Comparison of ENCODE assay signal across 17 cellular contexts in genomic region chr4:132767901-132768300, GRCh38.
DNase-seq lines count a peak whose midpoint lies in the region; ATAC-seq and TF ChIP-seq lines count a peak whose summit lies in the region.
"Had no signal": no experiment of that assay in that cellular context is flagged by ENCODE, and none has a peak within 500 bp of the region (broad histone marks: within the 10 kb centered on the region; RNA-seq: fewer than 3 reads in every experiment).

No MANE protein-coding gene starts in this region.

- H3F3A ChIP-seq in OCI-LY1 (ENCODE audit: insufficient read depth, low read length) = no peaks in the 10 kb centered on the region
- H3F3A ChIP-seq in neural progenitor cell (ENCODE audit: low read depth) = no peaks in the 10 kb centered on the region

- H3K36me3 Mint-ChIP-seq in H9 (ENCODE audit: insufficient read depth in 1 of 3, low read depth in 3 of 3) = no peaks in the 10 kb centered on the region
- no peaks in the 10 kb centered on the region for H3K36me3 Mint-ChIP-seq in neural progenitor cell
- H3K36me3 Mint-ChIP-seq: CD4-positive, CD25-positive, alpha-beta regulatory T cell; IgD-negative memory B cell had no signal

- H3K56ac ChIP-seq in H9 (ENCODE audit: insufficient read length, low read depth, low read length) = no peak overlapping the region

- no peak overlapping the region for H3K4me2 ChIP-seq in H9 (ENCODE audit: insufficient read depth, insufficient read length, low read length)
- no peak overlapping the region for H3K4me2 ChIP-seq in OCI-LY1 (ENCODE audit: low read length)
- H3K4me2 ChIP-seq in neural progenitor cell = no peak overlapping the region

- H3K4me3 Mint-ChIP-seq in H9 (no peak overlapping the region), neural progenitor cell (no peak overlapping the region)
- H3K4me3 Mint-ChIP-seq: CD4-positive, CD25-positive, alpha-beta regulatory T cell; HFFc6; IgD-negative memory B cell had no signal

- H2BK20ac ChIP-seq in H9 (ENCODE audit: low read depth, low read length, poor library complexity, severe bottlenecking) = no peak overlapping the region

- H3K18ac ChIP-seq in H9 (ENCODE audit: insufficient read length, low read depth, low read length) = no peak overlapping the region

- no peak overlapping the region for H2BK15ac ChIP-seq in H9 (ENCODE audit: low read depth, low read length)

- H4K91ac ChIP-seq in H9 (ENCODE audit: insufficient read length, low read depth, low read length) = no peak overlapping the region

- H3K9me3 ChIP-seq in H9 (ENCODE audit: control insufficient read depth, low read depth, low read length) = no peaks in the 10 kb centered on the region
- H3K9me3 ChIP-seq in OCI-LY1 (ENCODE audit: low read length) = no peaks in the 10 kb centered on the region
- no peaks in the 10 kb centered on the region for H3K9me3 ChIP-seq in neural progenitor cell (ENCODE audit: low read depth)
- H3K9me3 ChIP-seq: BE2C had no signal

- WGBS in H9 (ENCODE audit: extremely low coverage, insufficient read length, low lambda C conversion rate) = no CpG with 5 or more reads among the region's 1 CpG

- no peak overlapping the region for H2BK12ac ChIP-seq in H9 (ENCODE audit: insufficient read length, low read depth, low read length)

- H2AFZ ChIP-seq in H9 (ENCODE audit: low read length) (peak overlapping the region; percentile 1), OCI-LY1 (ENCODE audit: low read length) (peak overlapping the region; percentile 70; the same call in 1 of the 2 replicates), neural progenitor cell (replicated peaks) (peak overlapping the region; percentile 53)

- H3K4ac ChIP-seq in H9 (ENCODE audit: low read depth, low read length) = no peak overlapping the region

- H3K79me1 ChIP-seq in H9 (ENCODE audit: insufficient read depth, low read depth, low read length, poor library complexity, severe bottlenecking) = no peaks in the 10 kb centered on the region

- DNase-seq in H9 (no peak), epidermal melanocyte (ENCODE audit: insufficient read length, low spot score) (peak; percentile 24), neural progenitor cell (ENCODE audit: low spot score) (no peak), NCI-H345 treated with DMSO at 0.1 percent for 48 hours (lab: John Stamatoyannopoulos, UW; ENCODE audit: unreplicated experiment) (no peak), DMS 273 treated with DMSO at 0.1 percent for 48 hours (lab: John Stamatoyannopoulos, UW) (no peak)
- DNase-seq: ACHN; BE2C; C1 segment of cervical spinal cord; CD4-positive, CD25-positive, alpha-beta regulatory T cell; DMS79 treated with DMSO at 0.1 percent for 48 hours; GF-D8; HFFc6; KBM-7 had no signal

- H4K8ac ChIP-seq in H9 (replicated peaks; ENCODE audit: insufficient read length, low read depth, low read length) = no peak overlapping the region

- no peak overlapping the region for H3T11ph ChIP-seq in H9 (ENCODE audit: low read length)

- H2AK5ac ChIP-seq in H9 (ENCODE audit: insufficient read length, low read length) = no peak overlapping the region

- H3K4me1 Mint-ChIP-seq in H9 (peaks cover 0 to 3% of the 10 kb centered on the region in 2 experiments; a peak in 1 of 4 replicates), neural progenitor cell (no peaks in the 10 kb centered on the region)
- H3K4me1 Mint-ChIP-seq: CD4-positive, CD25-positive, alpha-beta regulatory T cell; IgD-negative memory B cell had no signal

- H3K27ac ChIP-seq in H9 (ENCODE audit: insufficient read length, low read depth, low read length) = no peak overlapping the region
- no peak overlapping the region for H3K27ac ChIP-seq in OCI-LY1 (ENCODE audit: low read depth, low read length, poor library complexity, severe bottlenecking)
- no peak overlapping the region for H3K27ac ChIP-seq in neural progenitor cell

- H3K36me3 ChIP-seq in OCI-LY1 (ENCODE audit: insufficient read depth, low read length) (no peaks in the 10 kb centered on the region), neural progenitor cell (no peaks in the 10 kb centered on the region)
- H3K36me3 ChIP-seq: BE2C had no signal

- no peak overlapping the region for H2BK5ac ChIP-seq in H9 (ENCODE audit: insufficient read length, low read length)

- H3K4me3 ChIP-seq in OCI-LY1 (ENCODE audit: low read depth, low read length, poor library complexity, severe bottlenecking) (no peak overlapping the region), neural progenitor cell (no peak overlapping the region)

- H3K23me2 ChIP-seq in H9 (ENCODE audit: insufficient read length, low read depth, low read length, poor library complexity, severe bottlenecking) = no peaks in the 10 kb centered on the region

- H3K23ac ChIP-seq in H9 (ENCODE audit: insufficient read length, low read depth, low read length) = no peak overlapping the region

- H4K20me1 ChIP-seq in H9 (ENCODE audit: control insufficient read depth, insufficient read depth, insufficient read length) (no peaks in the 10 kb centered on the region), OCI-LY1 (ENCODE audit: insufficient read depth, low read length) (no peaks in the 10 kb centered on the region), neural progenitor cell (ENCODE audit: low read depth) (no peaks in the 10 kb centered on the region)

- no peaks in the 10 kb centered on the region; a peak in 1 of 5 replicates for H3K9me3 Mint-ChIP-seq in H9
- no peaks in the 10 kb centered on the region for H3K9me3 Mint-ChIP-seq in neural progenitor cell

- no peaks in the 10 kb centered on the region for H3K27me3 ChIP-seq in H9 (ENCODE audit: insufficient read depth, low read length)
- H3K27me3 ChIP-seq in OCI-LY1 (ENCODE audit: insufficient read depth, low read length) = no peaks in the 10 kb centered on the region
- no peaks in the 10 kb centered on the region for H3K27me3 ChIP-seq in neural progenitor cell
- H3K27me3 ChIP-seq: BE2C had no signal

- no peak overlapping the region for H3K27ac Mint-ChIP-seq in H9
- no peak overlapping the region for H3K27ac Mint-ChIP-seq in neural progenitor cell
- H3K27ac Mint-ChIP-seq: CD4-positive, CD25-positive, alpha-beta regulatory T cell; HFFc6; IgD-negative memory B cell had no signal

- ATAC-seq in activated CD4-positive, CD25-positive, alpha-beta regulatory T cell treated with anti-CD3 and anti-CD28 coated beads, Interleukin-2, amount 50 U/mL, for 24 hours = no peak
- ATAC-seq: HCT116 had no signal

- H3K79me2 ChIP-seq in H9 (ENCODE audit: insufficient read depth, low read length) (no peaks in the 10 kb centered on the region), OCI-LY1 (ENCODE audit: insufficient read depth, low read length) (no peaks in the 10 kb centered on the region), neural progenitor cell (ENCODE audit: low read depth) (no peaks in the 10 kb centered on the region)

- TF ChIP-seq CTCF in H9 (conservative IDR thresholded peaks at IDR 0.05) (no peak), OCI-LY1 (IDR thresholded peaks at IDR 0.05; ENCODE audit: low read length) (no peak), neural progenitor cell (IDR thresholded peaks at IDR 0.05) (no peak)

- H3K4me1 ChIP-seq in H9 (ENCODE audit: insufficient read depth, low read length) (no peaks in the 10 kb centered on the region), OCI-LY1 (ENCODE audit: insufficient read depth, low read length, severe bottlenecking) (peaks cover 10% of the 10 kb centered on the region), neural progenitor cell (no peaks in the 10 kb centered on the region)

- no peak overlapping the region for H4K5ac ChIP-seq in H9 (ENCODE audit: insufficient read length, low read depth, low read length)

- no peak overlapping the region for H3K14ac ChIP-seq in H9 (ENCODE audit: insufficient read depth, low read length)

- H2BK120ac ChIP-seq in H9 (ENCODE audit: low read depth, low read length, poor library complexity, severe bottlenecking) = no peak overlapping the region

- H3K9ac ChIP-seq in H9 (ENCODE audit: extremely low read depth, insufficient read length, low read length) = no peak overlapping the region
- H3K9ac ChIP-seq in OCI-LY1 (ENCODE audit: low read length) = no peak overlapping the region
- no peak overlapping the region for H3K9ac ChIP-seq in neural progenitor cell

- H3K9me2 ChIP-seq in OCI-LY1 (ENCODE audit: low read depth, low read length) = no peaks in the 10 kb centered on the region

- no peaks in the 10 kb centered on the region for H3K27me3 Mint-ChIP-seq in H9 (ENCODE audit: low read depth)
- no peaks in the 10 kb centered on the region for H3K27me3 Mint-ChIP-seq in neural progenitor cell (ENCODE audit: insufficient read depth, low read depth)
- H3K27me3 Mint-ChIP-seq: CD4-positive, CD25-positive, alpha-beta regulatory T cell; IgD-negative memory B cell had no signal

Comparison
In these comparisons a context has a peak if more than half of its experiments do, and no peak if none do; other contexts are left out.
1. H2AFZ ChIP-seq: peak in every context shown above with its lines; median percentile 70 in OCI-LY1; 53 in neural progenitor cell; 1 in H9.